In the genomic region with DNA sequence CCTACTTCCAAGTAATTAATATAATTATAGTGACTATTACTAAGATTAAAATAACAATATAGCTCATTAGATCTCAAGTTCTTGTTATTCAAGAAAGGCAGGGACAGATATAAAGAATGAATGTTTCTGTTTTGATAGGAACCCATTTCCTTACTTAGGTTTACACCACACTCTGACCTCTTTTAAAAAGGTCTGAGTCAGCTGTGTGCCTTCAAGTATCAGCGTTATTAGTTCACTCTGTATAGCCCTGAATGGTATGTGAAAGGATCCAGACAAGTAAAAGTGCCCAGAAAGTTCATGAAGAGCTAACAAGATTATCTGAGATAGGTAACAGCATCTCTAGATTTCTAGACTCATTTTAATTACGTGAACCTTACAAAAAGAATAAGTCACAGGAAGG, we compare ENCODE assay signal across 1 cellular context.
TF ChIP-seq lines count a peak whose summit lies in the region.

No MANE protein-coding gene starts in this region.

TF ChIP-seq in HepG2, 621 proteins besides CTCF, POLR2A, EP300 and RAD21:
- TF ChIP-seq ZNF761 (CRISPR knock-in tag; conservative IDR thresholded peaks at IDR 0.05) (no peak), MAFK (conservative IDR thresholded peaks at IDR 0.05 in 1 of 2, IDR thresholded peaks at IDR 0.05 in 1 of 2; ENCODE audit: low read length in 2 of 2) (peak in 1 of 2 experiments; percentile 15; a peak in 1 of 4 replicates)
